In genomic region chr1:20124451-20125057, GRCh38 we compare ENCODE assay signal across 10 cellular contexts. TPM values are rescaled to one million over a fixed set of nuclear protein-coding genes. Genes with fewer than 3 reads are reported as not detected.
DNase-seq lines count a peak whose midpoint lies in the region; FAIRE-seq and TF ChIP-seq lines count a peak whose summit lies in the region.
"Had no signal": no experiment of that assay in that cellular context is flagged by ENCODE, and none has a peak within 500 bp of the region (broad histone marks: within the 10 kb centered on the region; RNA-seq: fewer than 3 reads in every experiment).

No MANE protein-coding gene starts in this region.

- DNase-seq in EH (ENCODE audit: low read depth): peak; percentile 78
- peak; percentile 81 for DNase-seq in NCI-H226
- DNase-seq in dermis blood vessel endothelial cell: peak; percentile 78
- DNase-seq in osteoblast (ENCODE audit: insufficient read length, low spot score, missing footprints): peak; percentile 84
- DNase-seq in GM12892 (ENCODE audit: insufficient read length): no peak
- no peak for DNase-seq in GM19238 (ENCODE audit: insufficient read length, low spot score)
- DNase-seq in WERI-Rb-1: no peak
- no peak for DNase-seq in stimulated activated CD8-positive, alpha-beta memory T cell treated with anti-CD3 and anti-CD28 coated beads, Interleukin-4, amount 100 ng/mL, for 48 hours
- DNase-seq: cortex of kidney had no signal

- no peaks in the 10 kb centered on the region for H3K79me2 ChIP-seq in osteoblast (ENCODE audit: insufficient read depth, low read length)

- H3K27me3 ChIP-seq in osteoblast (ENCODE audit: insufficient read depth, low read length): peaks cover 20% of the 10 kb centered on the region
- H3K27me3 ChIP-seq in WERI-Rb-1 (ENCODE audit: insufficient read depth, low read depth, severe bottlenecking): no peaks in the 10 kb centered on the region
- H3K27me3 ChIP-seq: tibial nerve had no signal

- H3K4me1 ChIP-seq in osteoblast (ENCODE audit: insufficient read depth, low read length): peaks cover 6% of the 10 kb centered on the region
- H3K4me1 ChIP-seq: tibial nerve had no signal

- H3K27ac ChIP-seq in osteoblast (ENCODE audit: low read depth, low read length) (no peak overlapping the region), WERI-Rb-1 (no peak overlapping the region)
- H3K27ac ChIP-seq: tibial nerve had no signal

- FAIRE-seq in GM12892 (lab: Jason Lieb, UNC): no peak

- H2AFZ ChIP-seq in osteoblast (ENCODE audit: low read length): no peak overlapping the region

- TF ChIP-seq CTCF in osteoblast (IDR thresholded peaks at IDR 0.05; ENCODE audit: extremely low read depth, low read depth, low read length) (no peak), WERI-Rb-1 (IDR thresholded peaks at IDR 0.05; ENCODE audit: low read depth, low read length) (no peak)

- H3K36me3 ChIP-seq in osteoblast (ENCODE audit: insufficient read depth, low read length) (no peaks in the 10 kb centered on the region), WERI-Rb-1 (no peaks in the 10 kb centered on the region)
- H3K36me3 ChIP-seq: tibial nerve had no signal

- H3K4me3 ChIP-seq in osteoblast (ENCODE audit: insufficient read depth, low read length) (no peak overlapping the region), WERI-Rb-1 (ENCODE audit: low read depth, low read length) (no peak overlapping the region)
- H3K4me3 ChIP-seq: tibial nerve had no signal

- H3K4me2 ChIP-seq in osteoblast (ENCODE audit: insufficient read depth, low read length): no peak overlapping the region

- no peaks in the 10 kb centered on the region for H3K9me3 ChIP-seq in osteoblast (ENCODE audit: low read depth, low read length)
- H3K9me3 ChIP-seq in WERI-Rb-1 (ENCODE audit: severe bottlenecking): peaks cover under 1% of the 10 kb centered on the region

- TF ChIP-seq POLR2A in GM12892 (IDR thresholded peaks at IDR 0.05; ENCODE audit: low read depth, low read length): no peak

- H4K20me1 ChIP-seq in osteoblast (ENCODE audit: insufficient read depth, low read length): no peaks in the 10 kb centered on the region

RNA-seq across cellular contexts. Expression of gene PLA2G2D, which starts 5.2 kb away (rescaled TPM):
- not detected in 2 replicates for total RNA-seq in dermis blood vessel endothelial cell
- not detected in 2 replicates for total RNA-seq in osteoblast
- polyA plus RNA-seq in GM12892 (2012; ENCODE audit: missing spikeins): 0.45 TPM
- total RNA-seq: tibial nerve had no signal

RNA-seq across cellular contexts. Expression of gene PLA2G2F, which starts 14.6 kb away (rescaled TPM):
- total RNA-seq in dermis blood vessel endothelial cell (not detected in 2 replicates), osteoblast (not detected in 2 replicates)
- 0.06 TPM for polyA plus RNA-seq in GM12892 (2012; ENCODE audit: missing spikeins)
- total RNA-seq: tibial nerve had no signal

RNA-seq across cellular contexts. Expression of gene PLA2G5, which starts 54.6 kb away (rescaled TPM):
- total RNA-seq in dermis blood vessel endothelial cell (not detected in 2 replicates), osteoblast (1.8 and 2.9 TPM in 2 replicates)
- polyA plus RNA-seq in GM12892 (2012; ENCODE audit: missing spikeins): 0.32 TPM

Comparison
In these comparisons a context has a peak if more than half of its experiments do, and no peak if none do; other contexts are left out.
1. DNase-seq: peak in EH (single experiment), NCI-H226 (single experiment), dermis blood vessel endothelial cell (single experiment) and osteoblast (single experiment); none in GM12892 (single experiment), GM19238 (single experiment), WERI-Rb-1 (single experiment) and stimulated activated CD8-positive, alpha-beta memory T cell treated with anti-CD3 and anti-CD28 coated beads, Interleukin-4, amount 100 ng/mL, for 48 hours (single experiment).